Comparison of ENCODE assay signal across 9 cellular contexts in genomic region chr15:79682285-79682684, GRCh38.
DNase-seq lines count a peak whose midpoint lies in the region; ATAC-seq and TF ChIP-seq lines count a peak whose summit lies in the region.
"Had no signal": no experiment of that assay in that cellular context is flagged by ENCODE, and none has a peak within 500 bp of the region (broad histone marks: within the 10 kb centered on the region; RNA-seq: fewer than 3 reads in every experiment).

No MANE protein-coding gene starts in this region.

- H3K9ac ChIP-seq in smooth muscle cell (ENCODE audit: low read depth), result no peak overlapping the region

- H4K20me1 ChIP-seq in smooth muscle cell (ENCODE audit: low read depth), result no peaks in the 10 kb centered on the region

- peak; percentile 83 for ATAC-seq in left ventricle myocardium superior
- ATAC-seq in GM19324 (IDR thresholded peaks at IDR 0.05; ENCODE audit: low FRiP score, unreplicated experiment), result no peak
- no peak for ATAC-seq in GM21423 (IDR thresholded peaks at IDR 0.05; ENCODE audit: unreplicated experiment)
- ATAC-seq: left lobe of liver had no signal

- no peaks in the 10 kb centered on the region for H3K9me3 ChIP-seq in smooth muscle cell (replicated peaks; ENCODE audit: low read depth)

- H3K27me3 ChIP-seq in smooth muscle cell (ENCODE audit: low read depth), result no peaks in the 10 kb centered on the region

- DNase-seq in HCEC 1CT (peak; percentile 65), astrocyte of the hippocampus (ENCODE audit: low read depth, low spot score) (peak; percentile 86), left ventricle myocardium superior (peak; percentile 59), smooth muscle cell (lab: John Stamatoyannopoulos, UW; ENCODE audit: unreplicated experiment) (no peak), D341Med (ENCODE audit: low spot score) (no peak), NOMO-1 treated with dmso at 0.1 percent for 144 hours (lab: John Stamatoyannopoulos, UW; ENCODE audit: unreplicated experiment) (no peak)

- intact Hi-C loops in left ventricle myocardium superior (cut with micrococcal nuclease), result no loop called here

- no peaks in the 10 kb centered on the region for H3K36me3 ChIP-seq in smooth muscle cell (ENCODE audit: low read depth)

- peak overlapping the region; percentile 28 for H3K4me2 ChIP-seq in smooth muscle cell

- H3K4me3 ChIP-seq in smooth muscle cell, result no peak overlapping the region

- H2AFZ ChIP-seq in smooth muscle cell (ENCODE audit: low read depth), result no peak overlapping the region

- no peak for TF ChIP-seq CTCF in smooth muscle cell (IDR thresholded peaks at IDR 0.05; ENCODE audit: borderline replicate concordance, insufficient read depth, poor library complexity, severe bottlenecking)

- peak overlapping the region; percentile 42 for H3K27ac ChIP-seq in smooth muscle cell (ENCODE audit: low read depth)

- H3K79me2 ChIP-seq in smooth muscle cell (ENCODE audit: low read depth), result no peaks in the 10 kb centered on the region

- peaks cover 8% of the 10 kb centered on the region for H3K4me1 ChIP-seq in smooth muscle cell (ENCODE audit: low read depth)

- WGBS in smooth muscle cell (ENCODE audit: low lambda C conversion rate), result 33% methylated on average over 3 of the region's 3 CpGs

- no peaks in the 10 kb centered on the region for H3F3A ChIP-seq in smooth muscle cell (ENCODE audit: low read depth)

Comparison
In these comparisons a context has a peak if more than half of its experiments do, and no peak if none do; other contexts are left out.
1. DNase-seq: peak in HCEC 1CT (single experiment), astrocyte of the hippocampus (single experiment) and left ventricle myocardium superior (single experiment); none in smooth muscle cell (single experiment), D341Med (single experiment) and NOMO-1 treated with dmso at 0.1 percent for 144 hours (single experiment).